In the genomic region with DNA sequence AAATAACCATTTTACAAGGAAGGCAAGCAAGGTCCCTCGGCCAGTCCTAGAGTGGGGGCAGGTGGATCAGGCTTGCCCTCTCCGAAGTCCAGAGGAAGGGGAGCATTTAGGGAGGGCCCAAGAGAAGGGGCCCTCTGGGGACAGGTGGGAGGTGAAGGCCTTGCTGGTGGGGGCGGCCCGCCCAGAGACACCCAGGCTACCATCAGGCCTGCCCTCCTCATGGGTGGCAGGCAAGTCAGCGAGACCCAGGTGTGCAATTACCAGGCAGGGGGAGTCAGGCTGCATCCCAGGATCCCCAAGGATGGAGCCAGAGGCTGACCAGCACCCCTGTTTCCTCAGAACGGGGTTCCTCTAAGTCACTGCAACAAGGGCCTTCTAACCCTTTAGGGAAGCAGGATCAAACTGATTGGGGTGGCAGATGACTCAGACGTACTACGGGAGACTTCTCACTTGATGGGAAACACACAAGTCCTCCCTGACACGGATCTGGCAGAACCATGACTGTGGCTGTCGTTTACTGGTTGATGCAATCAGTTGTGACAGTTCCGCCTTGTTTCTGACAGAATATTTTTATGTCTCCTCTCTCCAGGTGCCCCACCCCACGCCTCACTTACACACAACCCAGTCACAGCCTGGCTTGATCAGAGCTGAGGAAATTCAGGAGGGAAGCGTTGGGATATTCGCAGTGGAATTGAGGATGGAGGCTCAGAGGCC, we compare ENCODE assay signal across 13 cellular contexts. TPM values are rescaled to one million over a fixed set of nuclear protein-coding genes. Genes with fewer than 3 reads are reported as not detected.
DNase-seq lines count a peak whose midpoint lies in the region; ATAC-seq and TF ChIP-seq lines count a peak whose summit lies in the region.
"Had no signal": no experiment of that assay in that cellular context is flagged by ENCODE, and none has a peak within 500 bp of the region (broad histone marks: within the 10 kb centered on the region; RNA-seq: fewer than 3 reads in every experiment).

No MANE protein-coding gene starts in this region.

- H3K27me3 ChIP-seq in right atrium auricular region (no peaks in the 10 kb centered on the region), left ventricle myocardium inferior (ENCODE audit: low read depth) (no peaks in the 10 kb centered on the region)
- H3K27me3 ChIP-seq: brain microvascular endothelial cell, tibial nerve had no signal

- WGBS in lower leg skin, 2 donors: 57% methylated on average over 14 of the region's 14 CpGs

- no peak for TF ChIP-seq POLR2A in lower leg skin (IDR thresholded peaks at IDR 0.05)

- H3K36me3 ChIP-seq in right atrium auricular region (no peaks in the 10 kb centered on the region), left ventricle myocardium inferior (no peaks in the 10 kb centered on the region)
- H3K36me3 ChIP-seq: brain microvascular endothelial cell had no signal

- H3K4me1 ChIP-seq in right atrium auricular region (no peaks in the 10 kb centered on the region), left ventricle myocardium inferior (peaks cover 8% of the 10 kb centered on the region)

- peak; percentile 26 for ATAC-seq in T-helper 17 cell
- no peak for ATAC-seq in HG02678 (IDR thresholded peaks at IDR 0.05; ENCODE audit: unreplicated experiment)

- H3K27ac Mint-ChIP-seq in T-helper 17 cell: no peak overlapping the region
- H3K27ac Mint-ChIP-seq: activated T-helper 1 cell treated with anti-CD3 and anti-CD28 coated beads, Interleukin-12 subunit alpha, Interleukin-12 subunit beta, Interleukin-2, Interleukin-4 antibody, amounts not matched to agents 30 ng/mL and 10 ng/mL and 1 ng/mL, durations not matched to agents 14 hours and 24 hours and 36 hours had no signal

- H3K27ac ChIP-seq in right atrium auricular region (no peak overlapping the region), left ventricle myocardium inferior (replicated peaks) (no peak overlapping the region)
- H3K27ac ChIP-seq: brain microvascular endothelial cell had no signal

- DNase-seq in right atrium auricular region (ENCODE audit: low spot score) (peak; percentile 56), left ventricle myocardium inferior (no peak), T-helper 17 cell (no peak), lower leg skin (ENCODE audit: low spot score in 2 of 2) (peak; percentile 74 to 90), NCI-H526 (lab: John Stamatoyannopoulos, UW) (no peak), AML-193 (lab: John Stamatoyannopoulos, UW) (no peak), glomerular visceral epithelial cell (ENCODE audit: extremely low spot score) (no peak)
- DNase-seq: brain microvascular endothelial cell, EL had no signal

- H3K27me3 Mint-ChIP-seq in T-helper 17 cell: peaks cover 7% of the 10 kb centered on the region

- no peak overlapping the region for H3K4me3 Mint-ChIP-seq in T-helper 17 cell
- H3K4me3 Mint-ChIP-seq: activated T-helper 1 cell treated with anti-CD3 and anti-CD28 coated beads, Interleukin-12 subunit alpha, Interleukin-12 subunit beta, Interleukin-2, Interleukin-4 antibody, amounts not matched to agents 30 ng/mL and 10 ng/mL and 1 ng/mL, durations not matched to agents 14 hours and 24 hours and 36 hours had no signal

- H3K4me3 ChIP-seq in right atrium auricular region: no peak overlapping the region
- no peak overlapping the region for H3K4me3 ChIP-seq in left ventricle myocardium inferior
- H3K4me3 ChIP-seq in lower leg skin (ENCODE audit: low read depth, poor library complexity, severe bottlenecking): no peak overlapping the region
- H3K4me3 ChIP-seq: smooth muscle cell, tibial nerve had no signal

- H3K36me3 Mint-ChIP-seq in T-helper 17 cell (ENCODE audit: low read depth): peaks cover 3% of the 10 kb centered on the region

- intact Hi-C loops in left ventricle myocardium inferior (cut with micrococcal nuclease) (no loop called here), lower leg skin (cut with DNase I; ENCODE audit: low total_unique reads) (no loop called here)

- TF ChIP-seq CTCF in right atrium auricular region (IDR thresholded peaks at IDR 0.05): no peak
- no peak for TF ChIP-seq CTCF in left ventricle myocardium inferior (IDR thresholded peaks at IDR 0.05; ENCODE audit: borderline replicate concordance)
- no peak for TF ChIP-seq CTCF in lower leg skin (IDR thresholded peaks at IDR 0.05)

- peaks cover 4% of the 10 kb centered on the region for H3K4me1 Mint-ChIP-seq in T-helper 17 cell

- H3K9me3 ChIP-seq in right atrium auricular region (no peaks in the 10 kb centered on the region), left ventricle myocardium inferior (replicated peaks) (no peaks in the 10 kb centered on the region), T-helper 17 cell (ENCODE audit: control insufficient read depth, low read length, poor library complexity, severe bottlenecking) (no peaks in the 10 kb centered on the region)
- H3K9me3 ChIP-seq: tibial nerve had no signal

RNA-seq across cellular contexts. Expression of gene LOXL4, which starts 8.2 kb away (rescaled TPM):
- total RNA-seq in right atrium auricular region: 1 to 10 TPM; 1.5 to 1.6 TPM
- 1.4 TPM for total RNA-seq in left ventricle myocardium inferior
- not detected for total RNA-seq in T-helper 17 cell
- 1 to 10 TPM; 1.7 to 4.0 (median 2.3) TPM for total RNA-seq in lower leg skin
- total RNA-seq: activated T-helper 1 cell treated with anti-CD3 and anti-CD28 coated beads, Interleukin-12 subunit alpha, Interleukin-12 subunit beta, Interleukin-2, Interleukin-4 antibody, amounts not matched to agents 30 ng/mL and 10 ng/mL and 1 ng/mL, durations not matched to agents 14 hours and 24 hours and 36 hours had no signal

Comparison
In these comparisons a context has a peak if more than half of its experiments do, and no peak if none do; other contexts are left out.
1. DNase-seq: peak in right atrium auricular region (single experiment) and lower leg skin (2 of 2); none in left ventricle myocardium inferior (single experiment), T-helper 17 cell (0 of 3), NCI-H526 (0 of 2), AML-193 (0 of 2) and glomerular visceral epithelial cell (single experiment).